Comparison of ENCODE assay signal across 17 cellular contexts in the genomic region with DNA sequence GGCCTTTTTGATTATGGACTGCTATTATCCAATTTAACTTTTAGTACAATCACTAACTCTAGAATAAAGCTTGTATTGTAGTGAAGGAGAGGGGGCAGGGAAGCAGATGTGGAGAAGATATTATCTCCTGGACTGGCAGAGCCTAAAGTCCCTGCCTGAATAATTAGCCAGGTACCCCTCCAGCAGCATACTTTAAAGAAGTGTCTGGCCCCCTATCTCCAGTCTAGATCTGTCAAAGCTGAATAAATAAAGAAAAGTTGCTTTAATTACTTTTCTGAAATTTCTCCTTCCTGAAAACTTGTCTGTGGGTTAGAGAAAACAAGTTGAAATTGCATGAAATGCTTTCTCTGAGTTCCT.
DNase-seq lines count a peak whose midpoint lies in the region; ATAC-seq and TF ChIP-seq lines count a peak whose summit lies in the region.
"Had no signal": no experiment of that assay in that cellular context is flagged by ENCODE, and none has a peak within 500 bp of the region (broad histone marks: within the 10 kb centered on the region; RNA-seq: fewer than 3 reads in every experiment).

No MANE protein-coding gene starts in this region.

- POLR2A ChIA-PET in IMR-90 (lab: Charles Lee; ENCODE audit: unreplicated experiment): no interaction called here
- POLR2A ChIA-PET in CD8-positive, alpha-beta memory T cell (lab: Charles Lee): no interaction called here

- no peak overlapping the region for H4K8ac ChIP-seq in IMR-90 (ENCODE audit: low read depth in 2 of 2, low read length in 2 of 2)

- H3K4me1 Mint-ChIP-seq in chondrocyte (ENCODE audit: low read depth) (peaks cover 21% of the 10 kb centered on the region), nephron (peaks cover 14% of the 10 kb centered on the region)
- H3K4me1 Mint-ChIP-seq in CD8-positive, alpha-beta memory T cell: no peaks in the 10 kb centered on the region
- H3K4me1 Mint-ChIP-seq in activated T-cell treated with anti-CD3 and anti-CD28 coated beads, Interleukin-2, amount 50 U/mL, for 4 hours (ENCODE audit: low read depth): no peaks in the 10 kb centered on the region
- H3K4me1 Mint-ChIP-seq: CD4-positive, CD25-positive, alpha-beta regulatory T cell had no signal

- no peak overlapping the region for H3K14ac ChIP-seq in IMR-90 (replicated peaks; ENCODE audit: low read depth, low read length)

- DNase-seq in Caki2 (ENCODE audit: low read depth): peak; percentile 61
- DNase-seq in IMR-90: no peak
- DNase-seq in chondrocyte (ENCODE audit: low spot score): no peak
- DNase-seq in CD8-positive, alpha-beta memory T cell: no peak
- no peak for DNase-seq in AG08395 (ENCODE audit: low spot score)
- DNase-seq in activated T-cell treated with anti-CD3 and anti-CD28 coated beads, Interleukin-2, amount 50 U/mL, for 4 hours: no peak
- DNase-seq in foreskin melanocyte: no peak
- DNase-seq: BE2C; C1 segment of cervical spinal cord; Caco-2; CD4-positive, CD25-positive, alpha-beta regulatory T cell; DMS53; DND-41; EL had no signal

- H2BK120ac ChIP-seq in IMR-90 (ENCODE audit: low read depth, low read length): no peak overlapping the region

- no peak for ATAC-seq in IMR-90 (ENCODE audit: low read depth)
- no peak for ATAC-seq in activated T-cell treated with anti-CD3 and anti-CD28 coated beads, Interleukin-2, amount 50 U/mL, for 4 hours
- ATAC-seq: GM12878 had no signal

- no peaks in the 10 kb centered on the region for H3K27me3 Mint-ChIP-seq in chondrocyte (ENCODE audit: low read depth)
- H3K27me3 Mint-ChIP-seq in nephron (ENCODE audit: low read depth): no peaks in the 10 kb centered on the region
- no peaks in the 10 kb centered on the region for H3K27me3 Mint-ChIP-seq in CD8-positive, alpha-beta memory T cell
- no peaks in the 10 kb centered on the region for H3K27me3 Mint-ChIP-seq in activated T-cell treated with anti-CD3 and anti-CD28 coated beads, Interleukin-2, amount 50 U/mL, for 4 hours (ENCODE audit: low read depth)
- H3K27me3 Mint-ChIP-seq: CD4-positive, CD25-positive, alpha-beta regulatory T cell had no signal

- no peaks in the 10 kb centered on the region for H3K36me3 ChIP-seq in IMR-90 (ENCODE audit: control insufficient read depth, insufficient read depth, low read length)
- no peaks in the 10 kb centered on the region for H3K36me3 ChIP-seq in CD8-positive, alpha-beta memory T cell (ENCODE audit: insufficient read depth, low read length)
- H3K36me3 ChIP-seq: BE2C, HAP-1 had no signal

- CTCF ChIA-PET in IMR-90 (lab: Yijun Ruan, JAX): no interaction called here
- CTCF ChIA-PET in CD8-positive, alpha-beta memory T cell (lab: Charles Lee): no interaction called here

- no peak overlapping the region for H2BK15ac ChIP-seq in IMR-90 (ENCODE audit: low read depth, low read length)

- no peaks in the 10 kb centered on the region for H3K9me3 ChIP-seq in IMR-90 (ENCODE audit: control insufficient read depth, insufficient read depth, low read length)
- no peaks in the 10 kb centered on the region for H3K9me3 ChIP-seq in CD8-positive, alpha-beta memory T cell (ENCODE audit: low read length)
- H3K9me3 ChIP-seq: BE2C, Caco-2, HAP-1 had no signal

- H2AFZ ChIP-seq in IMR-90 (replicated peaks; ENCODE audit: low read length, poor library complexity): no peak overlapping the region

- H4K20me1 ChIP-seq in IMR-90 (ENCODE audit: insufficient read depth, low read length): no peaks in the 10 kb centered on the region

- no TSS peak for BruUV-seq in IMR-90 (replicated peaks; lab: Mats Ljungman, UMichigan)

- in situ Hi-C loops in Caki2 (cut with HindIII; ENCODE audit: low pct_unique_long_range_greater_than_20kb, low sequenced_read_pairs): no loop called here
- in situ Hi-C loops in IMR-90 (cut with MboI; ENCODE audit: low sequenced_read_pairs): no loop called here

- H3K27me3 ChIP-seq in IMR-90 (ENCODE audit: control insufficient read depth, insufficient read depth, low read length): no peaks in the 10 kb centered on the region
- no peaks in the 10 kb centered on the region for H3K27me3 ChIP-seq in CD8-positive, alpha-beta memory T cell (ENCODE audit: insufficient read depth, low read length, poor library complexity, severe bottlenecking)
- H3K27me3 ChIP-seq: BE2C had no signal

- H3K27ac ChIP-seq in IMR-90 (ENCODE audit: insufficient read depth, low read length): no peak overlapping the region
- H3K27ac ChIP-seq in CD8-positive, alpha-beta memory T cell (ENCODE audit: low read depth, low read length): no peak overlapping the region

- no peak for TF ChIP-seq RAD21 in IMR-90 (IDR thresholded peaks at IDR 0.05; ENCODE audit: low read length)

- H3K36me3 Mint-ChIP-seq in chondrocyte (ENCODE audit: low read depth): peaks cover 4% of the 10 kb centered on the region
- H3K36me3 Mint-ChIP-seq in nephron (ENCODE audit: low read depth): no peaks in the 10 kb centered on the region
- no peaks in the 10 kb centered on the region for H3K36me3 Mint-ChIP-seq in CD8-positive, alpha-beta memory T cell
- no peaks in the 10 kb centered on the region for H3K36me3 Mint-ChIP-seq in activated T-cell treated with anti-CD3 and anti-CD28 coated beads, Interleukin-2, amount 50 U/mL, for 4 hours (ENCODE audit: insufficient read depth)
- H3K36me3 Mint-ChIP-seq: CD4-positive, CD25-positive, alpha-beta regulatory T cell had no signal

- H4K5ac ChIP-seq in IMR-90 (ENCODE audit: low read depth, low read length): no peak overlapping the region

- H3K9me1 ChIP-seq in IMR-90 (ENCODE audit: insufficient read depth, low read length): no peaks in the 10 kb centered on the region; the same call in 1 of the 2 replicates

- H3K9me3 Mint-ChIP-seq in chondrocyte (ENCODE audit: low read depth): no peaks in the 10 kb centered on the region
- no peaks in the 10 kb centered on the region for H3K9me3 Mint-ChIP-seq in nephron
- H3K9me3 Mint-ChIP-seq in CD8-positive, alpha-beta memory T cell: peaks cover 0 to 4% (median 0%) of the 10 kb centered on the region in 5 donors
- H3K9me3 Mint-ChIP-seq in activated T-cell treated with anti-CD3 and anti-CD28 coated beads, Interleukin-2, amount 50 U/mL, for 4 hours: no peaks in the 10 kb centered on the region

- no peak for TF ChIP-seq POLR2A in IMR-90 (IDR thresholded peaks at IDR 0.05; ENCODE audit: low read depth, low read length)

- H2AK5ac ChIP-seq in IMR-90 (ENCODE audit: low read depth, low read length): no peak overlapping the region

- intact Hi-C loops in IMR-90 (cut with micrococcal nuclease): no loop called here

- H3K9ac ChIP-seq in IMR-90 (ENCODE audit: low read depth, low read length): no peak overlapping the region

- H4K91ac ChIP-seq in IMR-90 (ENCODE audit: insufficient read depth, low read depth, low read length): no peak overlapping the region

- no peak overlapping the region for H3K4me3 ChIP-seq in IMR-90 (ENCODE audit: insufficient read depth, low read depth, low read length)
- no peak overlapping the region for H3K4me3 ChIP-seq in CD8-positive, alpha-beta memory T cell (ENCODE audit: low read length)
- H3K4me3 ChIP-seq: GM12878, HAP-1 had no signal

- H3K79me1 ChIP-seq in IMR-90 (ENCODE audit: low read depth in 1 of 2, low read length in 2 of 2): peaks cover 5% of the 10 kb centered on the region in 2 experiments; a peak in 3 of 4 replicates

- H3K4me1 ChIP-seq in IMR-90 (ENCODE audit: control insufficient read depth, insufficient read depth, low read length): peaks cover 3% of the 10 kb centered on the region; the same call in 1 of the 2 replicates
- H3K4me1 ChIP-seq in CD8-positive, alpha-beta memory T cell (ENCODE audit: insufficient read depth, low read length): no peaks in the 10 kb centered on the region
- H3K4me1 ChIP-seq: Caco-2, HAP-1 had no signal

- no peak overlapping the region for H3K23ac ChIP-seq in IMR-90 (ENCODE audit: low read depth, low read length)

- H3K4ac ChIP-seq in IMR-90 (ENCODE audit: low read depth, low read length): no peak overlapping the region

- no peak overlapping the region for H3K56ac ChIP-seq in IMR-90 (ENCODE audit: extremely low read depth, insufficient read depth, low read length)

- H2AK9ac ChIP-seq in IMR-90 (replicated peaks; ENCODE audit: low read depth, low read length, poor library complexity): no peak overlapping the region

- TF ChIP-seq CTCF in IMR-90 (conservative IDR thresholded peaks at IDR 0.05; ENCODE audit: low read depth, low read length) (no peak), chondrocyte (IDR thresholded peaks at IDR 0.05) (no peak), nephron (IDR thresholded peaks at IDR 0.05; ENCODE audit: unreplicated experiment in 3 of 3) (no peak)

- peak overlapping the region; percentile 79 for H3K27ac Mint-ChIP-seq in chondrocyte (ENCODE audit: unreplicated experiment)
- peak overlapping the region; percentile 7 to 64 (median 16) for H3K27ac Mint-ChIP-seq in nephron
- H3K27ac Mint-ChIP-seq in CD8-positive, alpha-beta memory T cell: no peak overlapping the region
- H3K27ac Mint-ChIP-seq: CD4-positive, CD25-positive, alpha-beta regulatory T cell had no signal

- H2BK20ac ChIP-seq in IMR-90 (ENCODE audit: low read depth, low read length): no peak overlapping the region

- H3K4me3 Mint-ChIP-seq in chondrocyte (ENCODE audit: unreplicated experiment) (no peak overlapping the region), nephron (no peak overlapping the region)
- no peak overlapping the region for H3K4me3 Mint-ChIP-seq in CD8-positive, alpha-beta memory T cell
- H3K4me3 Mint-ChIP-seq in activated T-cell treated with anti-CD3 and anti-CD28 coated beads, Interleukin-2, amount 50 U/mL, for 4 hours: no peak overlapping the region
- H3K4me3 Mint-ChIP-seq: CD4-positive, CD25-positive, alpha-beta regulatory T cell had no signal

- H3K4me2 ChIP-seq in IMR-90 (ENCODE audit: low read depth, low read length): no peak overlapping the region

- peak overlapping the region; percentile 52; the same call in 1 of the 2 replicates for H3K18ac ChIP-seq in IMR-90 (ENCODE audit: low read depth, low read length)

- H2BK5ac ChIP-seq in IMR-90 (ENCODE audit: low read depth, low read length, poor library complexity, severe bottlenecking): peak overlapping the region; percentile 52

- dilution Hi-C loops in IMR-90 (cut with HindIII; ENCODE audit: low sequenced_read_pairs, unreplicated experiment): no loop called here

TF ChIP-seq in IMR-90, 13 proteins besides CTCF, POLR2A, EP300 and RAD21 (continues in another document):
- TF ChIP-seq, protein P1, sequence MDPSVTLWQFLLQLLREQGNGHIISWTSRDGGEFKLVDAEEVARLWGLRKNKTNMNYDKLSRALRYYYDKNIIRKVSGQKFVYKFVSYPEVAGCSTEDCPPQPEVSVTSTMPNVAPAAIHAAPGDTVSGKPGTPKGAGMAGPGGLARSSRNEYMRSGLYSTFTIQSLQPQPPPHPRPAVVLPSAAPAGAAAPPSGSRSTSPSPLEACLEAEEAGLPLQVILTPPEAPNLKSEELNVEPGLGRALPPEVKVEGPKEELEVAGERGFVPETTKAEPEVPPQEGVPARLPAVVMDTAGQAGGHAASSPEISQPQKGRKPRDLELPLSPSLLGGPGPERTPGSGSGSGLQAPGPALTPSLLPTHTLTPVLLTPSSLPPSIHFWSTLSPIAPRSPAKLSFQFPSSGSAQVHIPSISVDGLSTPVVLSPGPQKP (IDR thresholded peaks at IDR 0.05; ENCODE audit: borderline replicate concordance, low read depth, low read length): no peak
- no peak for TF ChIP-seq RFX5 (IDR thresholded peaks at IDR 0.05; ENCODE audit: low read depth, low read length)
- TF ChIP-seq NFE2L2 (IDR thresholded peaks at IDR 0.05; ENCODE audit: low read depth, low read length): no peak
- TF ChIP-seq MAZ (IDR thresholded peaks at IDR 0.05; ENCODE audit: borderline replicate concordance, low read depth, low read length): no peak

Comparison
In these comparisons a context has a peak if more than half of its experiments do, and no peak if none do; other contexts are left out.
1. H3K27ac Mint-ChIP-seq: peak in chondrocyte (single experiment) and nephron (3 of 3); none in CD8-positive, alpha-beta memory T cell (0 of 8).